ENCODE assay signal across 24 cellular contexts in genomic region chr20:57407541-57407956, GRCh38. TPM values are rescaled to one million over a fixed set of nuclear protein-coding genes. Genes with fewer than 3 reads are reported as not detected.
DNase-seq lines count a peak whose midpoint lies in the region; ATAC-seq, FAIRE-seq and TF ChIP-seq lines count a peak whose summit lies in the region.
"Had no signal": no experiment of that assay in that cellular context is flagged by ENCODE, and none has a peak within 500 bp of the region (broad histone marks: within the 10 kb centered on the region; RNA-seq: fewer than 3 reads in every experiment).

No MANE protein-coding gene starts in this region.

- H3K27me3 ChIP-seq in prostate gland (replicated peaks; ENCODE audit: insufficient read depth): no peaks in the 10 kb centered on the region
- H3K27me3 ChIP-seq: BE2C, SJCRH30 had no signal

- H3K4me3 Mint-ChIP-seq in activated T-cell treated with anti-CD3 and anti-CD28 coated beads, Interleukin-2, amount 50 U/mL, for 24 hours: no peak overlapping the region
- H3K4me3 Mint-ChIP-seq in effector memory CD8-positive, alpha-beta T cell: peak overlapping the region; percentile 57 to 59
- H3K4me3 Mint-ChIP-seq in stimulated activated naive B cell treated with anti-CD40 and anti-IgM and Interleukin-4, amounts not matched to agents 10 μg/mL and 1 μg/mL and 100 μg/mL, for 72 hours: no peak overlapping the region
- H3K4me3 Mint-ChIP-seq: GM23338 had no signal

- H3K9me3 ChIP-seq in kidney (ENCODE audit: control insufficient read depth in 1 of 2, low read length in 2 of 2): no peaks in the 10 kb centered on the region
- H3K9me3 ChIP-seq in prostate gland: no peaks in the 10 kb centered on the region
- H3K9me3 ChIP-seq: BE2C, SJCRH30 had no signal

- peaks cover 29% of the 10 kb centered on the region for H3K4me1 Mint-ChIP-seq in activated T-cell treated with anti-CD3 and anti-CD28 coated beads, Interleukin-2, amount 50 U/mL, for 24 hours (ENCODE audit: low read depth)
- peaks cover 38 to 46% of the 10 kb centered on the region in 2 donors for H3K4me1 Mint-ChIP-seq in effector memory CD8-positive, alpha-beta T cell (ENCODE audit: low read depth in 2 of 2)
- H3K4me1 Mint-ChIP-seq in stimulated activated naive B cell treated with anti-CD40 and anti-IgM and Interleukin-4, amounts not matched to agents 10 μg/mL and 1 μg/mL and 100 μg/mL, for 72 hours: peaks cover 31 to 63% of the 10 kb centered on the region in 2 donors
- H3K4me1 Mint-ChIP-seq: GM23338 had no signal

- WGBS in prostate gland: 83% methylated on average over 29 of the region's 29 CpGs

- intact Hi-C loops in kidney (cut with DNase I): no loop called here
- intact Hi-C loops in prostate gland (cut with DNase I): no loop called here

- H3K36me3 ChIP-seq in kidney (ENCODE audit: control insufficient read depth in 1 of 2, insufficient read depth in 2 of 2, low read length in 2 of 2) (peaks cover 0 to 12% of the 10 kb centered on the region in 2 donors), prostate gland (no peaks in the 10 kb centered on the region)

- H3K36me3 Mint-ChIP-seq in activated T-cell treated with anti-CD3 and anti-CD28 coated beads, Interleukin-2, amount 50 U/mL, for 24 hours (ENCODE audit: low read depth): peaks cover 82% of the 10 kb centered on the region
- H3K36me3 Mint-ChIP-seq in effector memory CD8-positive, alpha-beta T cell (ENCODE audit: insufficient read depth): peaks cover 100% of the 10 kb centered on the region
- peaks cover 42 to 54% of the 10 kb centered on the region in 2 donors for H3K36me3 Mint-ChIP-seq in stimulated activated naive B cell treated with anti-CD40 and anti-IgM and Interleukin-4, amounts not matched to agents 10 μg/mL and 1 μg/mL and 100 μg/mL, for 72 hours

- H3K4me3 ChIP-seq in kidney (ENCODE audit: low read length in 2 of 2) (no peak overlapping the region), prostate gland (no peak overlapping the region)
- H3K4me3 ChIP-seq: GM23338, PC-9, SJCRH30 had no signal

- no peak for TF ChIP-seq CTCF in kidney (IDR thresholded peaks at IDR 0.05; ENCODE audit: borderline replicate concordance, extremely low read depth, insufficient read depth)
- TF ChIP-seq CTCF in prostate gland (IDR thresholded peaks at IDR 0.05): no peak

- no peaks in the 10 kb centered on the region for H3K27me3 Mint-ChIP-seq in activated T-cell treated with anti-CD3 and anti-CD28 coated beads, Interleukin-2, amount 50 U/mL, for 24 hours
- no peaks in the 10 kb centered on the region for H3K27me3 Mint-ChIP-seq in effector memory CD8-positive, alpha-beta T cell
- H3K27me3 Mint-ChIP-seq in stimulated activated naive B cell treated with anti-CD40 and anti-IgM and Interleukin-4, amounts not matched to agents 10 μg/mL and 1 μg/mL and 100 μg/mL, for 72 hours: no peaks in the 10 kb centered on the region

- H3K27ac ChIP-seq in kidney (ENCODE audit: low read depth in 2 of 2, low read length in 2 of 2) (no peak overlapping the region), prostate gland (no peak overlapping the region)
- H3K27ac ChIP-seq: PC-9, SJCRH30, VCaP had no signal

- H3K4me1 ChIP-seq in kidney (ENCODE audit: control insufficient read depth in 1 of 2, insufficient read depth in 1 of 2, low read depth in 1 of 2, low read length in 2 of 2) (no peaks in the 10 kb centered on the region), prostate gland (replicated peaks) (no peaks in the 10 kb centered on the region)
- H3K4me1 ChIP-seq: SJCRH30 had no signal

- ATAC-seq in effector memory CD8-positive, alpha-beta T cell (replicated peaks): peak; percentile 45
- ATAC-seq in stimulated activated naive B cell treated with anti-CD40 and anti-IgM and Interleukin-4, amounts not matched to agents 10 μg/mL and 1 μg/mL and 100 μg/mL, for 72 hours (replicated peaks): no peak
- ATAC-seq: GM23338 had no signal

- H3K9ac ChIP-seq in kidney (ENCODE audit: low read length in 2 of 2): no peak overlapping the region

- no peak for DNase-seq in activated T-cell treated with anti-CD3 and anti-CD28 coated beads, Interleukin-2, amount 50 U/mL, for 24 hours
- DNase-seq in activated T-cell treated with anti-CD3 and anti-CD28 coated beads for 4 hours: no peak
- no peak for DNase-seq in effector memory CD8-positive, alpha-beta T cell
- DNase-seq in kidney: peak; percentile 69
- no peak for DNase-seq in stimulated activated naive B cell treated with anti-CD40 and anti-IgM and Interleukin-4, amounts not matched to agents 10 μg/mL and 1 μg/mL and 100 μg/mL, for 72 hours
- no peak for DNase-seq in COR-L47 (lab: John Stamatoyannopoulos, UW)
- no peak for DNase-seq in prostate gland (ENCODE audit: low spot score)
- no peak for DNase-seq in stimulated activated naive CD4-positive, alpha-beta T cell (lab: John Stamatoyannopoulos, UW)
- DNase-seq: activated CD4-positive, alpha-beta T cell treated with anti-CD3 and anti-CD28 coated beads, Interleukin-2, amount 50 U/mL, for 1 hour; activated CD8-positive, alpha-beta memory T cell treated with anti-CD3 and anti-CD28 coated beads, Interleukin-2, amount 50 U/mL, for 48 hours; activated effector memory CD4-positive, alpha-beta T cell treated with anti-CD3 and anti-CD28 coated beads, Interleukin-2, amount 50 U/mL, for 16 hours; amniotic stem cell; BE2C; central memory CD4-positive, alpha-beta T cell; erythroblast; Kasumi-1; NCI-H1930; NCI-H446; PC-9; SJCRH30; stimulated activated CD4-positive, alpha-beta T cell treated with anti-CD3 and anti-CD28 coated beads, Interleukin-4, amount 100 ng/mL, for 4 hours had no signal

- FAIRE-seq in kidney (lab: Jason Lieb, UNC): no peak
- FAIRE-seq: G401.6 had no signal

- H3K27ac Mint-ChIP-seq in activated T-cell treated with anti-CD3 and anti-CD28 coated beads, Interleukin-2, amount 50 U/mL, for 24 hours: peak overlapping the region; percentile 44
- peak overlapping the region; percentile 79 to 81 for H3K27ac Mint-ChIP-seq in effector memory CD8-positive, alpha-beta T cell
- peak overlapping the region; percentile 48 for H3K27ac Mint-ChIP-seq in stimulated activated naive B cell treated with anti-CD40 and anti-IgM and Interleukin-4, amounts not matched to agents 10 μg/mL and 1 μg/mL and 100 μg/mL, for 72 hours
- H3K27ac Mint-ChIP-seq: GM23338 had no signal

- no peak for TF ChIP-seq POLR2A in prostate gland (IDR thresholded peaks at IDR 0.05)

- no peaks in the 10 kb centered on the region for H3K9me3 Mint-ChIP-seq in activated T-cell treated with anti-CD3 and anti-CD28 coated beads, Interleukin-2, amount 50 U/mL, for 24 hours
- no peaks in the 10 kb centered on the region for H3K9me3 Mint-ChIP-seq in effector memory CD8-positive, alpha-beta T cell
- H3K9me3 Mint-ChIP-seq in stimulated activated naive B cell treated with anti-CD40 and anti-IgM and Interleukin-4, amounts not matched to agents 10 μg/mL and 1 μg/mL and 100 μg/mL, for 72 hours: no peaks in the 10 kb centered on the region
- H3K9me3 Mint-ChIP-seq: GM23338 had no signal

RNA-seq across cellular contexts. Expression of gene RBM38, which starts 16.4 kb away (rescaled TPM):
- 16.8 TPM for total RNA-seq in kidney
- polyA plus RNA-seq in kidney (ENCODE audit: insufficient read depth, low read depth, low replicate concordance): 18.0 TPM
- total RNA-seq in prostate gland: 100 to 1,000 TPM in 1 of 2 donors, 10 to 100 TPM in 1; 29.9 to 104 TPM

RNA-seq across cellular contexts. Expression of gene RAE1, which starts 56.5 kb away (rescaled TPM):
- total RNA-seq in kidney: 19.5 TPM
- 26.3 TPM for polyA plus RNA-seq in kidney (ENCODE audit: insufficient read depth, low read depth, low replicate concordance)
- total RNA-seq in prostate gland: 10 to 100 TPM; 21.7 to 49.9 TPM

Comparison
In these comparisons a context has a peak if more than half of its experiments do, and no peak if none do; other contexts are left out.
1. H3K4me3 Mint-ChIP-seq: peak in effector memory CD8-positive, alpha-beta T cell (2 of 2); none in activated T-cell treated with anti-CD3 and anti-CD28 coated beads, Interleukin-2, amount 50 U/mL, for 24 hours (single experiment) and stimulated activated naive B cell treated with anti-CD40 and anti-IgM and Interleukin-4, amounts not matched to agents 10 μg/mL and 1 μg/mL and 100 μg/mL, for 72 hours (0 of 2).
2. Peak in every context shown above with its lines, with median percentiles within 50 percentile points of each other: H3K27ac Mint-ChIP-seq.